34 cellular contexts compared by ENCODE assay signal in genomic region chr7:41742619-41743018, GRCh38. TPM values are rescaled to one million over a fixed set of nuclear protein-coding genes. Genes with fewer than 3 reads are reported as not detected.
"Had no signal": no experiment of that assay in that cellular context is flagged by ENCODE, and none has a peak within 500 bp of the region (broad histone marks: within the 10 kb centered on the region; RNA-seq: fewer than 3 reads in every experiment).

No MANE protein-coding gene starts in this region.

- DNase-seq: activated CD4-positive, alpha-beta memory T cell treated with anti-CD3 and anti-CD28 coated beads for 36 hours; activated CD4-positive, alpha-beta T cell treated with anti-CD3 and anti-CD28 coated beads for 1 hour; activated CD4-positive, alpha-beta T cell treated with anti-CD3 and anti-CD28 coated beads for 36 hours; activated CD4-positive, alpha-beta T cell treated with anti-CD3 and anti-CD28 coated beads for 48 hours; activated CD4-positive, alpha-beta T cell treated with anti-CD3 and anti-CD28 coated beads, Interleukin-2, amount 10 ng/mL, durations not matched to agents 7 days and 5 days; activated CD4-positive, CD25-positive, alpha-beta regulatory T cell; activated CD8-positive, alpha-beta memory T cell treated with anti-CD3 and anti-CD28 coated beads, Interleukin-2, amount 50 U/mL, for 4 hours; activated CD8-positive, alpha-beta T cell treated with anti-CD3 and anti-CD28 coated beads for 36 hours; activated effector memory CD4-positive, alpha-beta T cell treated with anti-CD3 and anti-CD28 coated beads, Interleukin-2, amount 50 U/mL, for 16 hours; activated gamma-delta T cell treated with Interleukin-2 at 50 U/mL for 16 hours; activated naive CD4-positive, alpha-beta T cell; activated naive CD4-positive, alpha-beta T cell treated with anti-CD3 and anti-CD28 coated beads for 36 hours; activated naive CD4-positive, alpha-beta T cell treated with anti-CD3 and anti-CD28 coated beads, Interleukin-2, amount 50 U/mL, for 16 hours; activated naive CD8-positive, alpha-beta T cell treated with anti-CD3 and anti-CD28 coated beads for 36 hours; activated T-cell treated with anti-CD3 and anti-CD28 coated beads for 4 hours; activated T-cell treated with anti-CD3 and anti-CD28 coated beads, Interleukin-2, amount 50 U/mL, for 1 hour; activated T-cell treated with anti-CD3 and anti-CD28 coated beads, Interleukin-2, amount 50 U/mL, for 4 hours; activated T-cell treated with anti-CD3 and anti-CD28 coated beads, Interleukin-2, amount 50 U/mL, for 72 hours; adrenal gland; amniotic stem cell; aorta; body of pancreas; brain microvascular endothelial cell; central memory CD4-positive, alpha-beta T cell; T-helper 1 cell; T-helper 2 cell; T-helper 9 cell; WERI-Rb-1 had no signal

- ATAC-seq: activated CD4-positive, alpha-beta T cell treated with anti-CD3 and anti-CD28 coated beads for 36 hours; activated CD4-positive, CD25-positive, alpha-beta regulatory T cell treated with anti-CD3 and anti-CD28 coated beads, Interleukin-2, amount 50 U/mL, for 24 hours; activated CD8-positive, alpha-beta T cell treated with anti-CD3 and anti-CD28 coated beads for 36 hours; activated naive CD4-positive, alpha-beta T cell treated with anti-CD3 and anti-CD28 coated beads, Interleukin-2, amount 50 U/mL, for 72 hours; activated T-cell treated with anti-CD3 and anti-CD28 coated beads, Interleukin-2, amount 50 U/mL, for 4 hours; activated T-cell treated with anti-CD3 and anti-CD28 coated beads, Interleukin-2, amount 50 U/mL, for 72 hours; activated T-helper 17 cell treated with anti-CD3 and anti-CD28 coated beads, Interleukin-2, amount 50 U/mL, for 72 hours; body of pancreas; WTC11 had no signal

- H3K27ac ChIP-seq: adrenal gland, body of pancreas, brain microvascular endothelial cell, breast epithelium, WERI-Rb-1 had no signal

- H3K4me1 ChIP-seq: adrenal gland, body of pancreas, breast epithelium had no signal

- H3K4me3 ChIP-seq: adrenal gland, body of pancreas, breast epithelium had no signal

- H3K27me3 ChIP-seq: adrenal gland, body of pancreas, brain microvascular endothelial cell, breast epithelium had no signal

- H3K9me3 ChIP-seq: adrenal gland had no signal

- H3K36me3 ChIP-seq: adrenal gland, brain microvascular endothelial cell, breast epithelium, WERI-Rb-1 had no signal

- FAIRE-seq: astrocyte had no signal

RNA-seq across cellular contexts. Expression of gene INHBA, which starts 39.7 kb away (rescaled TPM):
- total RNA-seq: activated CD4-positive, alpha-beta memory T cell treated with anti-CD3 and anti-CD28 coated beads for 36 hours; activated CD4-positive, alpha-beta T cell treated with anti-CD3 and anti-CD28 coated beads for 36 hours; activated CD4-positive, alpha-beta T cell treated with anti-CD3 and anti-CD28 coated beads, Interleukin-2, amount 10 ng/mL, durations not matched to agents 7 days and 5 days; activated CD8-positive, alpha-beta T cell treated with anti-CD3 and anti-CD28 coated beads for 36 hours; activated naive CD4-positive, alpha-beta T cell treated with anti-CD3 and anti-CD28 coated beads for 36 hours; activated naive CD8-positive, alpha-beta T cell treated with anti-CD3 and anti-CD28 coated beads for 36 hours; activated T-helper 17 cell treated with anti-CD3 and anti-CD28 coated beads, Interleukin-2, amount 50 U/mL, for 72 hours had no signal
